Comparison of ENCODE assay signal across 1 cellular context in genomic region chr6:166307981-166308768, GRCh38.
TF ChIP-seq lines count a peak whose summit lies in the region.

Gene PRR18, minus strand, starts transcription at chr6:166308392. Its CDS starts 250 bp downstream, at chr6:166308142.

TF ChIP-seq in GM12878, 131 proteins besides CTCF, POLR2A, EP300 and RAD21 (continued from another document):
- peak; percentile 11; the same call in 1 of the 2 replicates for TF ChIP-seq BACH1 (IDR thresholded peaks at IDR 0.05; ENCODE audit: borderline replicate concordance)
- TF ChIP-seq GATAD2B (conservative IDR thresholded peaks at IDR 0.05; ENCODE audit: low read depth): peak; percentile 60
- no peak for TF ChIP-seq ZNF622 (IDR thresholded peaks at IDR 0.05)
- peak; percentile 26; the same call in 1 of the 2 replicates for TF ChIP-seq TAF1 (IDR thresholded peaks at IDR 0.05; ENCODE audit: borderline replicate concordance, low read depth, low read length)
- TF ChIP-seq MEF2B (IDR thresholded peaks at IDR 0.05; ENCODE audit: partially characterized antibody, poor library complexity, severe bottlenecking): peak; percentile 86
- TF ChIP-seq NBN (IDR thresholded peaks at IDR 0.05): 0 out of 2 replicates have a peak, but pooled peaks have one; percentile 38
- TF ChIP-seq RB1 (IDR thresholded peaks at IDR 0.05; ENCODE audit: borderline replicate concordance): peak; percentile 28; the same call in 1 of the 2 replicates
- 0 out of 2 replicates have a peak, but pooled peaks have one; percentile 15 for TF ChIP-seq TCF3 (IDR thresholded peaks at IDR 0.05; ENCODE audit: borderline replicate concordance, insufficient read depth, low read depth, low read length)
- no peak for TF ChIP-seq CEBPZ (IDR thresholded peaks at IDR 0.05; ENCODE audit: low read depth, low read length)
- peak; percentile 33; the same call in 1 of the 2 replicates for TF ChIP-seq DPF2 (IDR thresholded peaks at IDR 0.05)
- TF ChIP-seq NR2F1 (conservative IDR thresholded peaks at IDR 0.05): peak; percentile 52; the same call in 1 of the 2 replicates
- TF ChIP-seq CEBPB (IDR thresholded peaks at IDR 0.05; ENCODE audit: borderline replicate concordance in 1 of 2, low read depth in 2 of 2, low read length in 2 of 2): no peak
- peak; percentile 11; the same call in 1 of the 2 replicates for TF ChIP-seq SMC3 (IDR thresholded peaks at IDR 0.05; ENCODE audit: borderline replicate concordance, low read length)
TF ChIP-seq in GM12878: peak in this region for 16.
